Comparison of ENCODE assay signal across 19 cellular contexts in the genomic region with DNA sequence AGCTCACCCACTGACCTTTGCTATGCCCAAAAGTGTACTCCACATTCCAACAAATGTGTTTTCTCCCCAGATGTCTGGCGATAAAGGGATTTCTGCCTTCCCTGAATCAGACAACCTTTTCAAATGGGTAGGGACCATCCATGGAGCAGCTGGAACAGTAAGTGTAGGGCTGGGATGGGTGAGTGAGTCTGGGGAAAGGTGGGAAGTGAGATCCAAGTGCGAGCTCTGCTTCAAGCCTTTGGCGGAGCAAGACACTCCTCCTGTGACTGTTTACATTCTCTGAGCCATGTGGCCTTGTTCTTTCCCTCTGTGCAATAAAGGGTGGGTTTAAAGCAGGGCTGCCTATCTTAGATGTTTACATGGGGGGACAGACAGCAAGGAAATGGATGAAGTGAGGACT. TPM values are rescaled to one million over a fixed set of nuclear protein-coding genes. Genes with fewer than 3 reads are reported as not detected.
DNase-seq lines count a peak whose midpoint lies in the region; ATAC-seq and TF ChIP-seq lines count a peak whose summit lies in the region.
"Had no signal": no experiment of that assay in that cellular context is flagged by ENCODE, and none has a peak within 500 bp of the region (broad histone marks: within the 10 kb centered on the region; RNA-seq: fewer than 3 reads in every experiment).

No MANE protein-coding gene starts in this region.

- peaks cover 17% of the 10 kb centered on the region for H3K4me1 ChIP-seq in GM23248 (ENCODE audit: insufficient read depth)
- peaks cover 40% of the 10 kb centered on the region for H3K4me1 ChIP-seq in Panc1 (ENCODE audit: control insufficient read depth, insufficient read depth, low read length)
- no peaks in the 10 kb centered on the region for H3K4me1 ChIP-seq in hepatocyte (ENCODE audit: insufficient read depth)

- H3K9ac ChIP-seq in GM23248, result no peak overlapping the region

- no peaks in the 10 kb centered on the region; the same call in 1 of the 2 replicates for H3K9me3 ChIP-seq in AG04450 (ENCODE audit: control insufficient read depth, insufficient read depth, low read length)
- H3K9me3 ChIP-seq in GM23248 (ENCODE audit: low read depth), result no peaks in the 10 kb centered on the region
- no peaks in the 10 kb centered on the region for H3K9me3 ChIP-seq in Panc1 (ENCODE audit: control insufficient read depth, insufficient read depth, low read depth, low read length)
- H3K9me3 ChIP-seq in hepatocyte (ENCODE audit: low read depth), result no peaks in the 10 kb centered on the region
- H3K9me3 ChIP-seq: testis had no signal

- no peak for DNase-seq in AG04450 (ENCODE audit: low read depth, low spot score)
- DNase-seq in GM23248, result no peak
- DNase-seq in Panc1 (ENCODE audit: low read depth, low spot score), result no peak
- DNase-seq in hepatocyte (ENCODE audit: low spot score), result peak; percentile 27
- DNase-seq in GOT3 (lab: John Stamatoyannopoulos, UW), result no peak
- no peak for DNase-seq in NCI-H2171 treated with DMSO at 0.1 percent for 48 hours (lab: John Stamatoyannopoulos, UW)
- DNase-seq in left lobe of liver (ENCODE audit: low spot score), result no peak
- DNase-seq: activated CD4-positive, alpha-beta T cell treated with anti-CD3 and anti-CD28 coated beads, Interleukin-2, amount 10 ng/mL, durations not matched to agents 24 days and 14 days; activated T-cell treated with anti-CD3 and anti-CD28 coated beads, Interleukin-2, amount 50 U/mL, for 72 hours; amygdala; C1 segment of cervical spinal cord; islet precursor cell; NCI-H1092 treated with DMSO at 0.1 percent for 48 hours; NCI-H2171; stimulated activated CD4-positive, alpha-beta T cell treated with anti-CD3 and anti-CD28 coated beads, Interleukin-4, amount 100 ng/mL, for 24 hours; testis had no signal

- WGBS in GM23248 (ENCODE audit: low coverage in 1 of 2, low lambda C conversion rate in 2 of 2, missing lambda C conversion rate in 2 of 2), 2 experiments, result 77 to 78% methylated on average over 3 of the region's 3 CpGs
- WGBS in hepatocyte (ENCODE audit: low lambda C conversion rate, missing lambda C conversion rate), result 76% methylated on average over 3 of the region's 3 CpGs

- H3K27ac ChIP-seq in AG04450 (ENCODE audit: low read depth, low read length) (no peak overlapping the region), GM23248 (no peak overlapping the region), Panc1 (ENCODE audit: low read length) (peak overlapping the region; percentile 64; the same call in 1 of the 2 replicates), hepatocyte (no peak overlapping the region)
- H3K27ac ChIP-seq: testis had no signal

- no peak overlapping the region for H2AFZ ChIP-seq in GM23248
- no peak overlapping the region for H2AFZ ChIP-seq in hepatocyte

- H4K20me1 ChIP-seq in GM23248 (ENCODE audit: insufficient read depth) (no peaks in the 10 kb centered on the region), hepatocyte (ENCODE audit: insufficient read depth, poor library complexity, severe bottlenecking) (no peaks in the 10 kb centered on the region)

- POLR2A ChIA-PET in AG04450 (lab: Yijun Ruan, JAX) (interaction anchor here (0.7 to 2.0 kb wide), 4 partner anchors 20 to 593 kb away, joined by 3 to 5 read pairs (median 3); a partner anchor contains a TSS), Panc1 (lab: Charles Lee) (no interaction called here)

- H3K36me3 ChIP-seq in GM23248 (ENCODE audit: low read depth), result peaks cover 16% of the 10 kb centered on the region; the same call in 1 of the 2 replicates
- H3K36me3 ChIP-seq in Panc1 (ENCODE audit: control insufficient read depth, insufficient read depth, low read length), result peaks cover 11% of the 10 kb centered on the region
- no peaks in the 10 kb centered on the region for H3K36me3 ChIP-seq in hepatocyte (replicated peaks; ENCODE audit: insufficient read depth, low read depth)

- TF ChIP-seq CTCF in AG04450 (IDR thresholded peaks at IDR 0.05; ENCODE audit: low read depth, low read length) (no peak), Panc1 (IDR thresholded peaks at IDR 0.05) (no peak), hepatocyte (IDR thresholded peaks at IDR 0.05; ENCODE audit: poor library complexity) (no peak)

- H3K79me2 ChIP-seq in GM23248 (ENCODE audit: insufficient read depth) (peaks cover 34% of the 10 kb centered on the region), hepatocyte (peaks cover 20% of the 10 kb centered on the region)

- in situ Hi-C loops in GM23248 (cut with MboI) (no loop called here), Panc1 (cut with HindIII; ENCODE audit: low pct_unique_long_range_greater_than_20kb, low sequenced_read_pairs) (no loop called here)

- peaks cover 45% of the 10 kb centered on the region for H3F3A ChIP-seq in GM23248 (ENCODE audit: insufficient read depth)

- no peaks in the 10 kb centered on the region for H3K27me3 ChIP-seq in AG04450 (ENCODE audit: control insufficient read depth, insufficient read depth, low read length)
- H3K27me3 ChIP-seq in GM23248 (replicated peaks; ENCODE audit: insufficient read depth), result no peaks in the 10 kb centered on the region
- H3K27me3 ChIP-seq in Panc1 (ENCODE audit: control insufficient read depth, insufficient read depth, low read length), result no peaks in the 10 kb centered on the region
- H3K27me3 ChIP-seq in hepatocyte, result no peaks in the 10 kb centered on the region
- H3K27me3 ChIP-seq: testis had no signal

- no peak overlapping the region for H3K4me2 ChIP-seq in GM23248 (ENCODE audit: unreplicated experiment)
- H3K4me2 ChIP-seq in hepatocyte, result peak overlapping the region; percentile 82

- H3K9me2 ChIP-seq in GM23248 (ENCODE audit: insufficient read depth) (no peaks in the 10 kb centered on the region), hepatocyte (replicated peaks; ENCODE audit: insufficient read depth) (no peaks in the 10 kb centered on the region)

- H3K4me3 ChIP-seq in AG04450 (ENCODE audit: low read depth, low read length), result peak overlapping the region; percentile 2
- peak overlapping the region; percentile 26; the same call in 1 of the 2 replicates for H3K4me3 ChIP-seq in GM23248
- H3K4me3 ChIP-seq in Panc1 (ENCODE audit: low read depth in 2 of 2, low read length in 2 of 2), result peak overlapping the region; percentile 61 to 79; a peak in 3 of 4 replicates
- H3K4me3 ChIP-seq in hepatocyte, result no peak overlapping the region
- H3K4me3 ChIP-seq: testis had no signal

- ATAC-seq in Panc1, result no peak
- ATAC-seq in GM21717 (IDR thresholded peaks at IDR 0.05; ENCODE audit: unreplicated experiment), result no peak
- ATAC-seq in left lobe of liver, result no peak
- ATAC-seq: activated T-cell treated with anti-CD3 and anti-CD28 coated beads, Interleukin-2, amount 50 U/mL, for 72 hours had no signal

- intact Hi-C loops in Panc1 (cut with micrococcal nuclease; ENCODE audit: unreplicated experiment), result no loop called here

- no TSS peak for BruUV-seq in Panc1 (replicated peaks; lab: Mats Ljungman, UMichigan)

- CTCF ChIA-PET in AG04450 (lab: Charles Lee), result interaction anchor here (0.5 to 2.4 kb wide), 4 partner anchors 15 to 199 kb away, joined by 3 to 16 read pairs (median 4); no protein-coding TSS in a partner anchor
- CTCF ChIA-PET in Panc1 (lab: Charles Lee), result no interaction called here

RNA-seq across cellular contexts. Expression of a gene that starts 1.9 kb away (rescaled TPM):
- 25.3 and 27.8 TPM in 2 replicates for polyA plus RNA-seq in AG04450 (2011; rRNA removed)
- polyA minus RNA-seq in AG04450 (2011; rRNA and poly(A)+ RNA removed), result 26.3 and 31.0 TPM in 2 replicates
- total RNA-seq in GM23248 (2014; rRNA removed; shearing (Covaris generic)), result 33.8 and 38.8 TPM in 2 replicates
- 69.2 and 78.4 TPM in 2 replicates for polyA plus RNA-seq in GM23248 (2016; fragmentation: Nextera tagmentation; extraction: Ambion mirVana)
- total RNA-seq in Panc1 (2021; ENCODE audit: unreplicated experiment), result 173 TPM
- polyA plus RNA-seq in Panc1 (2012; ENCODE audit: insufficient read length), result 116 TPM
- total RNA-seq in hepatocyte, result 21.9 and 26.7 TPM in 2 replicates
- 46.9 and 49.0 TPM in 2 replicates for polyA plus RNA-seq in hepatocyte
- total RNA-seq in left lobe of liver, result 0.96 TPM

RNA-seq across cellular contexts. Expression of a gene that starts 12.8 kb away (rescaled TPM):
- 0.38 and 0.45 TPM in 2 replicates for polyA plus RNA-seq in AG04450 (2011; rRNA removed)
- 0.46 TPM in 1 of 2 replicates, not detected in the other for polyA minus RNA-seq in AG04450 (2011; rRNA and poly(A)+ RNA removed)
- total RNA-seq in GM23248 (2014; rRNA removed; shearing (Covaris generic)), result not detected in 2 replicates
- 0.83 and 1.1 TPM in 2 replicates for polyA plus RNA-seq in GM23248 (2016; fragmentation: Nextera tagmentation; extraction: Ambion mirVana)
- total RNA-seq in Panc1 (2021; ENCODE audit: unreplicated experiment), result 0.26 TPM
- 0.50 TPM for polyA plus RNA-seq in Panc1 (2012; ENCODE audit: insufficient read length)
- total RNA-seq in hepatocyte, result 0.63 TPM in 1 of 2 replicates, not detected in the other
- polyA plus RNA-seq in hepatocyte, result 0.51 and 1.8 TPM in 2 replicates
- not detected for total RNA-seq in left lobe of liver
- total RNA-seq: activated CD4-positive, alpha-beta T cell treated with anti-CD3 and anti-CD28 coated beads, Interleukin-2, amount 10 ng/mL, durations not matched to agents 24 days and 14 days had no signal

RNA-seq across cellular contexts. Expression of a gene that starts 19.3 kb away (rescaled TPM):
- 9.2 and 11.5 TPM in 2 replicates for polyA plus RNA-seq in AG04450 (2011; rRNA removed)
- 9.4 and 10.1 TPM in 2 replicates for polyA minus RNA-seq in AG04450 (2011; rRNA and poly(A)+ RNA removed)
- total RNA-seq in GM23248 (2014; rRNA removed; shearing (Covaris generic)), result 88.4 and 100 TPM in 2 replicates
- 50.9 and 54.7 TPM in 2 replicates for polyA plus RNA-seq in GM23248 (2016; fragmentation: Nextera tagmentation; extraction: Ambion mirVana)
- total RNA-seq in Panc1 (2021; ENCODE audit: unreplicated experiment), result 25.7 TPM
- polyA plus RNA-seq in Panc1 (2012; ENCODE audit: insufficient read length), result 46.1 TPM
- 19.3 and 30.0 TPM in 2 replicates for total RNA-seq in hepatocyte
- 32.1 and 32.5 TPM in 2 replicates for polyA plus RNA-seq in hepatocyte
- 7.9 TPM for total RNA-seq in left lobe of liver

RNA-seq across cellular contexts. Expression of a gene that starts 22.6 kb away (rescaled TPM):
- polyA plus RNA-seq in AG04450 (2011; rRNA removed) (43.9 and 45.3 TPM in 2 replicates), GM23248 (2016; fragmentation: Nextera tagmentation; extraction: Ambion mirVana) (57.2 and 57.6 TPM in 2 replicates), hepatocyte (60.3 and 65.1 TPM in 2 replicates)
- 20.8 and 29.0 TPM in 2 replicates for polyA minus RNA-seq in AG04450 (2011; rRNA and poly(A)+ RNA removed)
- total RNA-seq in GM23248 (2014; rRNA removed; shearing (Covaris generic)), result 12.4 and 22.9 TPM in 2 replicates
- total RNA-seq in Panc1 (2021; ENCODE audit: unreplicated experiment) (48.8 TPM), hepatocyte (18.8 and 25.2 TPM in 2 replicates), left lobe of liver (10.3 TPM)
- polyA plus RNA-seq in Panc1 (2012; ENCODE audit: insufficient read length), result 92.5 TPM

RNA-seq across cellular contexts. Expression of a gene that starts 22.6 kb away (rescaled TPM):
- polyA plus RNA-seq in AG04450 (2011; rRNA removed), result 0.30 TPM in 1 of 2 replicates, not detected in the other
- polyA minus RNA-seq in AG04450 (2011; rRNA and poly(A)+ RNA removed), result not detected in 2 replicates
- total RNA-seq in GM23248 (2014; rRNA removed; shearing (Covaris generic)), result 0.76 TPM in 1 of 2 replicates, not detected in the other
- polyA plus RNA-seq in GM23248 (2016; fragmentation: Nextera tagmentation; extraction: Ambion mirVana), result 2.4 and 3.6 TPM in 2 replicates
- 1.1 TPM for total RNA-seq in Panc1 (2021; ENCODE audit: unreplicated experiment)
- polyA plus RNA-seq in Panc1 (2012; ENCODE audit: insufficient read length), result 0.67 TPM
- total RNA-seq in hepatocyte, result 0.72 and 2.6 TPM in 2 replicates
- 9.9 and 16.8 TPM in 2 replicates for polyA plus RNA-seq in hepatocyte
- total RNA-seq in left lobe of liver, result not detected
- total RNA-seq: activated CD4-positive, alpha-beta T cell treated with anti-CD3 and anti-CD28 coated beads, Interleukin-2, amount 10 ng/mL, durations not matched to agents 24 days and 14 days; mononuclear cell had no signal
- polyA plus RNA-seq: IgD-negative memory B cell had no signal

Comparison
In these comparisons a context has a peak if more than half of its experiments do, and no peak if none do; other contexts are left out.
1. RNA of a gene that starts 1.9 kb away (total RNA-seq): 173 TPM in Panc1 (single experiment), 33.8 to 38.8 TPM in GM23248 and 21.9 to 26.7 TPM in hepatocyte; 0.96 TPM in left lobe of liver (single experiment); every median in the first group is over 10 times any median in the second.